Comparison of ENCODE assay signal across 9 cellular contexts in the genomic region with DNA sequence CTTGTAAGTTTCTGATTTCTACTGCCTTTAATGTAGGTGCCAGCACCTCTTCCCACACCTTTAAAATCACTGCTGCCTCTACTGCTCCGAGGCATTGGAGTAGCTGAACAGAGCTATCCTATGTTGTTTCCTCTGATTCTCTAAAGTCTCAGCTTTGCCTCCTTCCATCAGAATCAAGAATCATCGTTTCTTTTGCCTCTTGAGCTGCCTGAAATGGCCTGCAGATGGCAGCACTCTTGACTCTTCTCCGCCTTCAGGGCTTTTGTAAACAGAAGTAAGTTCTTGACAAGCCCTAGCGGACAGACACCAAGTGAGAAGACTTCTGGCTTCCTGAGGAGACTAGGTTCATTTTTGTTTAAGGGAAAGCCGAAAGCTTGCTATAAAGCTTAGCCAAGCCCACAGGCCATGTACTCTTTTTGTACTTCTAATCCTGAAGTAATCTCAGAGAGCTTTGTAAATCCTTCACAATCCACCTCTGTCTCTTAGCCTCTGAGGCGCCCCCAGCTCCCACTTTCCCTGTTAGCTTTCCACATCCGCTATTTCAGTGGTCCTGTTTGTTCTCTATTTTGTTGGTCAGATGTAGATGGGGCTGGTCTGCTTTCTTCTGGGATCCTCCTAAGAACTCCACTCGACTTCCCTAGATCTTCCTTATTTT. TPM values are rescaled to one million over a fixed set of nuclear protein-coding genes. Genes with fewer than 3 reads are reported as not detected.
DNase-seq lines count a peak whose midpoint lies in the region; ATAC-seq and TF ChIP-seq lines count a peak whose summit lies in the region.
"Had no signal": no experiment of that assay in that cellular context is flagged by ENCODE, and none has a peak within 500 bp of the region (broad histone marks: within the 10 kb centered on the region; RNA-seq: fewer than 3 reads in every experiment).

No MANE protein-coding gene starts in this region.

- CTCF ChIA-PET in OCI-LY7 (lab: Charles Lee; ENCODE audit: unreplicated experiment) = interaction anchor here (0.7 to 1.0 kb wide), 3 partner anchors 9 to 673 kb away, joined by 3 to 4 read pairs (median 4); a partner anchor contains a TSS

- H2AFZ ChIP-seq in OCI-LY7 (ENCODE audit: low read length) = no peak overlapping the region
- H2AFZ ChIP-seq in fibroblast of lung (ENCODE audit: low read length) = no peak overlapping the region
- H2AFZ ChIP-seq in neural progenitor cell (replicated peaks) = no peak overlapping the region

- H3K27me3 Mint-ChIP-seq in neural progenitor cell (ENCODE audit: insufficient read depth, low read depth) = no peaks in the 10 kb centered on the region
- H3K27me3 Mint-ChIP-seq: activated naive CD4-positive, alpha-beta T cell treated with anti-CD3 and anti-CD28 coated beads, Interleukin-2, amount 50 U/mL, for 24 hours had no signal

- H3K27me3 ChIP-seq in fibroblast of lung (ENCODE audit: control insufficient read depth, insufficient read depth, low read length) (no peaks in the 10 kb centered on the region), neural progenitor cell (no peaks in the 10 kb centered on the region)

- DNase-seq in CD1c-positive myeloid dendritic cell (ENCODE audit: extremely low spot score) (peak; percentile 73), OCI-LY7 (ENCODE audit: low spot score) (peak; percentile 68), activated T-cell treated with anti-CD3 and anti-CD28 coated beads for 24 hours (ENCODE audit: low read depth) (peak; percentile 44), fibroblast of lung (ENCODE audit: low read depth in 2 of 2) (peak; percentile 44 to 73), neural progenitor cell (ENCODE audit: low spot score) (peak; percentile 80), superior temporal gyrus (ENCODE audit: extremely low spot score) (peak; percentile 75)

- H3K4me1 ChIP-seq in OCI-LY7 (ENCODE audit: insufficient read depth, low read length, poor library complexity, severe bottlenecking) = peaks cover 8% of the 10 kb centered on the region
- H3K4me1 ChIP-seq in fibroblast of lung (ENCODE audit: control insufficient read depth, extremely low read depth, insufficient read depth, low read length) = no peaks in the 10 kb centered on the region
- H3K4me1 ChIP-seq in neural progenitor cell = peaks cover 8% of the 10 kb centered on the region

- ATAC-seq in GM19025 (IDR thresholded peaks at IDR 0.05; ENCODE audit: low read depth, unreplicated experiment) (peak; percentile 92), HG03139 (IDR thresholded peaks at IDR 0.05; ENCODE audit: unreplicated experiment) (peak; percentile 96)

- H3F3A ChIP-seq in neural progenitor cell (ENCODE audit: low read depth) = peaks cover 16% of the 10 kb centered on the region

- no peaks in the 10 kb centered on the region for H3K36me3 ChIP-seq in OCI-LY7 (ENCODE audit: insufficient read depth, low read length)
- H3K36me3 ChIP-seq in fibroblast of lung (ENCODE audit: control insufficient read depth, insufficient read depth, low read length) = no peaks in the 10 kb centered on the region
- H3K36me3 ChIP-seq in neural progenitor cell = peaks cover 4% of the 10 kb centered on the region

- TF ChIP-seq CTCF in OCI-LY7 (conservative IDR thresholded peaks at IDR 0.05; ENCODE audit: low read length) = peak; percentile 92
- TF ChIP-seq CTCF in fibroblast of lung (conservative IDR thresholded peaks at IDR 0.05 in 1 of 2, IDR thresholded peaks at IDR 0.05 in 1 of 2; ENCODE audit: low read depth in 1 of 2, low read length in 2 of 2) = peak; percentile 78 to 92
- peak; percentile 84 for TF ChIP-seq CTCF in neural progenitor cell (IDR thresholded peaks at IDR 0.05)

- H3K79me2 ChIP-seq in OCI-LY7 (ENCODE audit: insufficient read depth, low read depth, low read length) (no peaks in the 10 kb centered on the region), fibroblast of lung (ENCODE audit: control insufficient read depth, insufficient read depth, low read length) (no peaks in the 10 kb centered on the region), neural progenitor cell (ENCODE audit: low read depth) (no peaks in the 10 kb centered on the region)

- no peaks in the 10 kb centered on the region for H4K20me1 ChIP-seq in OCI-LY7 (ENCODE audit: insufficient read depth, low read length)
- H4K20me1 ChIP-seq in fibroblast of lung (ENCODE audit: control insufficient read depth, extremely low read depth, insufficient read depth, low read length) = no peaks in the 10 kb centered on the region
- no peaks in the 10 kb centered on the region for H4K20me1 ChIP-seq in neural progenitor cell (ENCODE audit: low read depth)

- H3K9ac ChIP-seq in fibroblast of lung (ENCODE audit: insufficient read depth, low read length) (no peak overlapping the region), neural progenitor cell (no peak overlapping the region)

- no peak overlapping the region for H3K27ac Mint-ChIP-seq in neural progenitor cell
- H3K27ac Mint-ChIP-seq: activated naive CD4-positive, alpha-beta T cell treated with anti-CD3 and anti-CD28 coated beads, Interleukin-2, amount 50 U/mL, for 24 hours had no signal

- no peak overlapping the region for H3K4me3 ChIP-seq in OCI-LY7 (ENCODE audit: low read depth, low read length, poor library complexity, severe bottlenecking)
- no peak overlapping the region for H3K4me3 ChIP-seq in fibroblast of lung (replicated peaks in 1 of 4; ENCODE audit: control extremely low read depth in 1 of 4, insufficient read depth in 1 of 4, low read depth in 3 of 4, low read length in 4 of 4)
- H3K4me3 ChIP-seq in neural progenitor cell = no peak overlapping the region

- H3K4me1 Mint-ChIP-seq in neural progenitor cell = peaks cover 9% of the 10 kb centered on the region

- H3K9me3 Mint-ChIP-seq in neural progenitor cell = peaks cover 40% of the 10 kb centered on the region

- H3K27ac ChIP-seq in OCI-LY7 (ENCODE audit: low read depth, low read length, poor library complexity, severe bottlenecking) (no peak overlapping the region), fibroblast of lung (ENCODE audit: insufficient read depth, low read length) (no peak overlapping the region), neural progenitor cell (no peak overlapping the region)

- POLR2A ChIA-PET in OCI-LY7 (lab: Charles Lee) = interaction anchor here (0.7 kb wide), 1 partner anchor 12 kb away, joined by 3 read pairs; no protein-coding TSS in a partner anchor

- H3K9me2 ChIP-seq in OCI-LY7 (ENCODE audit: insufficient read depth, low read length) = no peaks in the 10 kb centered on the region

- H3K36me3 Mint-ChIP-seq in neural progenitor cell = peaks cover 30% of the 10 kb centered on the region

- H3K4me2 ChIP-seq in OCI-LY7 (ENCODE audit: low read length) (no peak overlapping the region), fibroblast of lung (ENCODE audit: extremely low read depth, insufficient read depth, low read length) (no peak overlapping the region), neural progenitor cell (no peak overlapping the region)

- H3K9me3 ChIP-seq in OCI-LY7 (ENCODE audit: low read length) = no peaks in the 10 kb centered on the region
- no peaks in the 10 kb centered on the region for H3K9me3 ChIP-seq in fibroblast of lung (ENCODE audit: control insufficient read depth, insufficient read depth, low read depth, low read length)
- peaks cover 5% of the 10 kb centered on the region for H3K9me3 ChIP-seq in neural progenitor cell (ENCODE audit: low read depth)

- BruUV-seq in OCI-LY7 (replicated peaks; lab: Mats Ljungman, UMichigan) = no TSS peak

- intact Hi-C loops in OCI-LY7 (cut with micrococcal nuclease; ENCODE audit: unreplicated experiment) = loop anchor here (5.0 kb wide), 2 partner anchors 626 to 1026 kb away; no protein-coding TSS in a partner anchor

- H3K4me3 Mint-ChIP-seq in neural progenitor cell = no peak overlapping the region
- H3K4me3 Mint-ChIP-seq: activated naive CD4-positive, alpha-beta T cell treated with anti-CD3 and anti-CD28 coated beads, Interleukin-2, amount 50 U/mL, for 24 hours had no signal

RNA-seq across cellular contexts. Expression of a gene that starts 48.4 kb away (rescaled TPM):
- total RNA-seq in OCI-LY7 (2014; rRNA removed; shearing (Covaris generic)) = 44.5 and 46.7 TPM in 2 replicates
- total RNA-seq in OCI-LY7 (2022) (38.5 and 39.4 TPM in 2 replicates), fibroblast of lung (53.9 and 54.8 TPM in 2 replicates), neural progenitor cell (ENCODE audit: low replicate concordance) (59.9 and 122 TPM in 2 replicates)
- polyA plus RNA-seq in fibroblast of lung = 20.9 and 21.2 TPM in 2 replicates
- polyA plus RNA-seq in fibroblast of lung (2012) = 15.5 and 18.5 TPM in 2 replicates
- 7.7 and 23.2 TPM in 2 replicates for polyA minus RNA-seq in fibroblast of lung (ENCODE audit: low replicate concordance)

RNA-seq across cellular contexts. Expression of a gene that starts 58.1 kb away (rescaled TPM):
- total RNA-seq in OCI-LY7 (2014; rRNA removed; shearing (Covaris generic)) = not detected in 2 replicates
- total RNA-seq in OCI-LY7 (2022) = not detected in 2 replicates
- 0.17 and 0.26 TPM in 2 replicates for total RNA-seq in fibroblast of lung
- polyA plus RNA-seq in fibroblast of lung = 0.10 TPM in 1 of 2 replicates, not detected in the other
- not detected in 2 replicates for polyA plus RNA-seq in fibroblast of lung (2012)
- polyA minus RNA-seq in fibroblast of lung (ENCODE audit: low replicate concordance) = not detected in 2 replicates
- total RNA-seq in neural progenitor cell (ENCODE audit: low replicate concordance) = 0.15 and 0.43 TPM in 2 replicates
